ENCODE assay signal across 18 cellular contexts in genomic region chr7:27647052-27647451, GRCh38. TPM values are rescaled to one million over a fixed set of nuclear protein-coding genes. Genes with fewer than 3 reads are reported as not detected.
DNase-seq lines count a peak whose midpoint lies in the region; FAIRE-seq and TF ChIP-seq lines count a peak whose summit lies in the region.
"Had no signal": no experiment of that assay in that cellular context is flagged by ENCODE, and none has a peak within 500 bp of the region (broad histone marks: within the 10 kb centered on the region; RNA-seq: fewer than 3 reads in every experiment).

No MANE protein-coding gene starts in this region.

- no peaks in the 10 kb centered on the region for H3K9me3 Mint-ChIP-seq in activated T-helper 2 cell treated with anti-CD3 and anti-CD28 coated beads, Interferon-gamma antibody, Interleukin-2, Interleukin-4, amounts not matched to agents 10 μg/mL and 5 μg/mL and 100 μg/mL, durations not matched to agents 14 hours and 24 hours and 36 hours
- H3K9me3 Mint-ChIP-seq: activated T-cell treated with anti-CD3 and anti-CD28 coated beads, Interleukin-2, amount 50 U/mL, for 72 hours had no signal

- TF ChIP-seq CTCF in PC-9 (conservative IDR thresholded peaks at IDR 0.05) (no peak), osteoblast (IDR thresholded peaks at IDR 0.05; ENCODE audit: extremely low read depth, low read depth, low read length) (no peak), ovary (IDR thresholded peaks at IDR 0.05) (no peak)

- peaks cover 6% of the 10 kb centered on the region for H3K4me1 Mint-ChIP-seq in activated T-helper 2 cell treated with anti-CD3 and anti-CD28 coated beads, Interferon-gamma antibody, Interleukin-2, Interleukin-4, amounts not matched to agents 10 μg/mL and 5 μg/mL and 100 μg/mL, durations not matched to agents 14 hours and 24 hours and 36 hours (ENCODE audit: low read depth)

- H3K36me3 ChIP-seq in PC-9 (ENCODE audit: low read depth), result peaks cover 35% of the 10 kb centered on the region
- peaks cover 5% of the 10 kb centered on the region for H3K36me3 ChIP-seq in osteoblast (ENCODE audit: insufficient read depth, low read length)
- no peaks in the 10 kb centered on the region for H3K36me3 ChIP-seq in ovary
- H3K36me3 ChIP-seq: adrenal gland, thyroid gland had no signal

- H3K4me1 ChIP-seq in PC-9 (replicated peaks; ENCODE audit: insufficient read depth) (peaks cover 37% of the 10 kb centered on the region), osteoblast (ENCODE audit: insufficient read depth, low read length) (peaks cover 7% of the 10 kb centered on the region), ovary (ENCODE audit: insufficient read depth) (no peaks in the 10 kb centered on the region)
- H3K4me1 ChIP-seq: adrenal gland, thyroid gland had no signal

- H3K9me3 ChIP-seq in PC-9 (ENCODE audit: insufficient read depth, low read depth) (no peaks in the 10 kb centered on the region; the same call in 1 of the 2 replicates), osteoblast (ENCODE audit: low read depth, low read length) (no peaks in the 10 kb centered on the region), ovary (no peaks in the 10 kb centered on the region)
- H3K9me3 ChIP-seq: adrenal gland, thyroid gland had no signal

- peaks cover 21% of the 10 kb centered on the region for H3K79me2 ChIP-seq in PC-9 (ENCODE audit: low read depth)
- H3K79me2 ChIP-seq in osteoblast (ENCODE audit: insufficient read depth, low read length), result peaks cover 15% of the 10 kb centered on the region

- H3K27ac ChIP-seq in PC-9 (peak overlapping the region; percentile 81), osteoblast (ENCODE audit: low read depth, low read length) (no peak overlapping the region), ovary (no peak overlapping the region)
- H3K27ac ChIP-seq: adrenal gland, C4-2B, KMS-11, thyroid gland had no signal

- no peak overlapping the region for H2AFZ ChIP-seq in PC-9
- no peak overlapping the region for H2AFZ ChIP-seq in osteoblast (ENCODE audit: low read length)

- no peaks in the 10 kb centered on the region for H4K20me1 ChIP-seq in PC-9 (ENCODE audit: insufficient read depth)
- no peaks in the 10 kb centered on the region for H4K20me1 ChIP-seq in osteoblast (ENCODE audit: insufficient read depth, low read length)

- POLR2A ChIA-PET in PC-9 (lab: Charles Lee; ENCODE audit: unreplicated experiment), result no interaction called here

- H3K27me3 ChIP-seq in PC-9 (ENCODE audit: insufficient read depth, low read depth) (no peaks in the 10 kb centered on the region), osteoblast (ENCODE audit: insufficient read depth, low read length) (no peaks in the 10 kb centered on the region), ovary (no peaks in the 10 kb centered on the region)
- H3K27me3 ChIP-seq: adrenal gland, thyroid gland had no signal

- peak; percentile 71 for DNase-seq in EL
- peak; percentile 63 to 78 for DNase-seq in PC-9
- DNase-seq in dermis blood vessel endothelial cell, result peak; percentile 69
- peak; percentile 81 for DNase-seq in osteoblast (ENCODE audit: insufficient read length, low spot score, missing footprints)
- DNase-seq in amniotic stem cell (lab: John Stamatoyannopoulos, UW), result no peak
- DNase-seq in activated T-helper 2 cell treated with anti-CD3 and anti-CD28 coated beads, Interferon-gamma antibody, Interleukin-2, Interleukin-4, amounts not matched to agents 10 μg/mL and 5 μg/mL and 100 μg/mL, durations not matched to agents 14 hours and 24 hours and 36 hours (ENCODE audit: low spot score), result no peak
- DNase-seq in ovary, result no peak
- DNase-seq in GM19239 (ENCODE audit: insufficient read length, low spot score), result no peak
- DNase-seq: activated CD4-positive, alpha-beta T cell treated with anti-CD3 and anti-CD28 coated beads, Interleukin-2, amount 50 U/mL, for 4 hours; activated T-cell treated with anti-CD3 and anti-CD28 coated beads, Interleukin-2, amount 50 U/mL, for 72 hours; NCI-H524 treated with DMSO at 0.1 percent for 48 hours; stimulated activated CD4-positive, alpha-beta T cell treated with anti-CD3 and anti-CD28 coated beads, Interleukin-2, amount 100 ng/mL, for 24 hours; T1000; thyroid gland had no signal

- H3K9me2 ChIP-seq in PC-9 (ENCODE audit: insufficient read depth), result no peaks in the 10 kb centered on the region

- peaks cover 24% of the 10 kb centered on the region for H3F3A ChIP-seq in PC-9 (ENCODE audit: insufficient read depth, low read depth)

- BruUV-seq in PC-9 (replicated peaks; lab: Mats Ljungman, UMichigan), result no TSS peak

- CTCF ChIA-PET in PC-9 (lab: Charles Lee), result no interaction called here

- no peak for FAIRE-seq in GM19239 (lab: Jason Lieb, UNC)
- FAIRE-seq: keratinocyte had no signal

- TF ChIP-seq POLR2A in ovary (IDR thresholded peaks at IDR 0.05), result no peak

- 92 to 96% (median 96%) methylated on average over 9 of the region's 9 CpGs for WGBS in ovary, 3 donors

- H3K4me2 ChIP-seq in PC-9 (peak overlapping the region; percentile 30), osteoblast (ENCODE audit: insufficient read depth, low read length) (no peak overlapping the region)
- H3K4me2 ChIP-seq: KMS-11 had no signal

- H3K4me3 Mint-ChIP-seq in activated T-helper 2 cell treated with anti-CD3 and anti-CD28 coated beads, Interferon-gamma antibody, Interleukin-2, Interleukin-4, amounts not matched to agents 10 μg/mL and 5 μg/mL and 100 μg/mL, durations not matched to agents 14 hours and 24 hours and 36 hours (ENCODE audit: low read depth), result no peak overlapping the region
- H3K4me3 Mint-ChIP-seq: activated T-cell treated with anti-CD3 and anti-CD28 coated beads, Interleukin-2, amount 50 U/mL, for 72 hours had no signal

- H3K27ac Mint-ChIP-seq in activated T-helper 2 cell treated with anti-CD3 and anti-CD28 coated beads, Interferon-gamma antibody, Interleukin-2, Interleukin-4, amounts not matched to agents 10 μg/mL and 5 μg/mL and 100 μg/mL, durations not matched to agents 14 hours and 24 hours and 36 hours, result no peak overlapping the region
- H3K27ac Mint-ChIP-seq: activated T-cell treated with anti-CD3 and anti-CD28 coated beads, Interleukin-2, amount 50 U/mL, for 72 hours had no signal

- H3K4me3 ChIP-seq in PC-9, result 0 out of 2 replicates have a peak overlapping the region, but pooled peaks have one; percentile 1
- H3K4me3 ChIP-seq in osteoblast (ENCODE audit: insufficient read depth, low read length), result no peak overlapping the region
- H3K4me3 ChIP-seq in ovary, result no peak overlapping the region
- H3K4me3 ChIP-seq: adrenal gland, thyroid gland had no signal

- intact Hi-C loops in PC-9 (cut with micrococcal nuclease; ENCODE audit: unreplicated experiment), result no loop called here
- intact Hi-C loops in activated T-helper 2 cell treated with anti-CD3 and anti-CD28 coated beads, Interferon-gamma antibody, Interleukin-2, Interleukin-4, amounts not matched to agents 10 μg/mL and 5 μg/mL and 100 μg/mL, durations not matched to agents 14 hours and 24 hours and 36 hours (cut with micrococcal nuclease), result no loop called here
- intact Hi-C loops in ovary (cut with DNase I), result no loop called here

- no peaks in the 10 kb centered on the region for H3K27me3 Mint-ChIP-seq in activated T-helper 2 cell treated with anti-CD3 and anti-CD28 coated beads, Interferon-gamma antibody, Interleukin-2, Interleukin-4, amounts not matched to agents 10 μg/mL and 5 μg/mL and 100 μg/mL, durations not matched to agents 14 hours and 24 hours and 36 hours (ENCODE audit: low read depth)

- peaks cover 26% of the 10 kb centered on the region for H3K36me3 Mint-ChIP-seq in activated T-helper 2 cell treated with anti-CD3 and anti-CD28 coated beads, Interferon-gamma antibody, Interleukin-2, Interleukin-4, amounts not matched to agents 10 μg/mL and 5 μg/mL and 100 μg/mL, durations not matched to agents 14 hours and 24 hours and 36 hours (ENCODE audit: low read depth)

- TF ChIP-seq EP300 in ovary (IDR thresholded peaks at IDR 0.05), result no peak

RNA-seq across cellular contexts. Expression of gene HIBADH, which starts 15.6 kb away (rescaled TPM):
- 72.4 and 73.9 TPM in 2 replicates for total RNA-seq in PC-9 (2021)
- 33.8 and 39.1 TPM in 2 replicates for total RNA-seq in dermis blood vessel endothelial cell
- 74.8 and 76.0 TPM in 2 replicates for total RNA-seq in osteoblast
- 23.1 and 27.9 TPM in 2 replicates for total RNA-seq in activated T-helper 2 cell treated with anti-CD3 and anti-CD28 coated beads, Interferon-gamma antibody, Interleukin-2, Interleukin-4, amounts not matched to agents 10 μg/mL and 5 μg/mL and 100 μg/mL, durations not matched to agents 14 hours and 24 hours and 36 hours
- 10 to 100 TPM; 24.4 to 47.2 (median 36.9) TPM for total RNA-seq in ovary
- polyA plus RNA-seq in ovary, result 10 to 100 TPM; 35.0 to 76.0 TPM

Comparison
In these comparisons a context has a peak if more than half of its experiments do, and no peak if none do; other contexts are left out.
1. DNase-seq: peak in EL (single experiment), PC-9 (2 of 2), dermis blood vessel endothelial cell (single experiment) and osteoblast (single experiment); none in amniotic stem cell (single experiment), activated T-helper 2 cell treated with anti-CD3 and anti-CD28 coated beads, Interferon-gamma antibody, Interleukin-2, Interleukin-4, amounts not matched to agents 10 μg/mL and 5 μg/mL and 100 μg/mL, durations not matched to agents 14 hours and 24 hours and 36 hours (single experiment), ovary (0 of 5) and GM19239 (single experiment).